ENCODE assay signal across 9 cellular contexts in genomic region chr22:37803636-37804371, GRCh38. TPM values are rescaled to one million over a fixed set of nuclear protein-coding genes. Genes with fewer than 3 reads are reported as not detected.
DNase-seq lines count a peak whose midpoint lies in the region; TF ChIP-seq lines count a peak whose summit lies in the region.
"Had no signal": no experiment of that assay in that cellular context is flagged by ENCODE, and none has a peak within 500 bp of the region (broad histone marks: within the 10 kb centered on the region; RNA-seq: fewer than 3 reads in every experiment).

No MANE protein-coding gene starts in this region.

- H3K9me3 ChIP-seq in duodenal mucosa (ENCODE audit: control insufficient read depth in 1 of 2, low read length in 2 of 2), result no peaks in the 10 kb centered on the region

- peak overlapping the region; percentile 90 for H3K4me3 Mint-ChIP-seq in Calu3 (ENCODE audit: low read depth, unreplicated experiment)
- peak overlapping the region; percentile 62 for H3K4me3 Mint-ChIP-seq in osteocyte (ENCODE audit: unreplicated experiment)

- no peaks in the 10 kb centered on the region for H3K36me3 ChIP-seq in duodenal mucosa (ENCODE audit: control insufficient read depth in 1 of 2, insufficient read depth in 2 of 2, low read length in 2 of 2)

- H3K27me3 ChIP-seq in duodenal mucosa (ENCODE audit: control insufficient read depth in 1 of 2, insufficient read depth in 2 of 2, low read length in 2 of 2), result no peaks in the 10 kb centered on the region

- intact Hi-C loops in Calu3 (cut with micrococcal nuclease; ENCODE audit: unreplicated experiment), result no loop called here

- BruUV-seq in Calu3 (replicated peaks; lab: Mats Ljungman, UMichigan), result no TSS peak

- no peaks in the 10 kb centered on the region for H3K9me3 Mint-ChIP-seq in Calu3 (ENCODE audit: low read depth, unreplicated experiment)
- H3K9me3 Mint-ChIP-seq in osteocyte (ENCODE audit: unreplicated experiment), result no peaks in the 10 kb centered on the region

- H3K9ac ChIP-seq in duodenal mucosa (ENCODE audit: low read depth in 1 of 2, low read length in 2 of 2), result peak overlapping the region in 1 of 2 donors; percentile 51

- peak overlapping the region; percentile 79 to 81 for H3K4me3 ChIP-seq in duodenal mucosa (ENCODE audit: low read depth in 1 of 2, low read length in 2 of 2)

- TF ChIP-seq CTCF in Calu3 (IDR thresholded peaks at IDR 0.05; ENCODE audit: unreplicated experiment), result no peak
- no peak for TF ChIP-seq CTCF in osteocyte (IDR thresholded peaks at IDR 0.05)

- peaks cover 63% of the 10 kb centered on the region for H3K36me3 Mint-ChIP-seq in Calu3 (ENCODE audit: insufficient read depth, unreplicated experiment)
- H3K36me3 Mint-ChIP-seq in osteocyte (ENCODE audit: unreplicated experiment), result no peaks in the 10 kb centered on the region

- CTCF ChIA-PET in Calu3 (lab: Charles Lee), result no interaction called here

- H3K4me1 ChIP-seq in duodenal mucosa (ENCODE audit: control insufficient read depth in 1 of 2, insufficient read depth in 2 of 2, low read length in 2 of 2), result peaks cover 22 to 45% of the 10 kb centered on the region in 2 donors

- peak overlapping the region; percentile 32 for H3K27ac Mint-ChIP-seq in Calu3 (ENCODE audit: unreplicated experiment)
- H3K27ac Mint-ChIP-seq in osteocyte (ENCODE audit: unreplicated experiment), result peak overlapping the region; percentile 73

- H3K27me3 Mint-ChIP-seq in Calu3 (ENCODE audit: unreplicated experiment) (peaks cover 16% of the 10 kb centered on the region), osteocyte (ENCODE audit: unreplicated experiment) (peaks cover 5% of the 10 kb centered on the region)

- H3K4me1 Mint-ChIP-seq in Calu3 (ENCODE audit: low read depth, unreplicated experiment), result peaks cover 16% of the 10 kb centered on the region
- H3K4me1 Mint-ChIP-seq in osteocyte (ENCODE audit: unreplicated experiment), result peaks cover 47% of the 10 kb centered on the region

- H3K27ac ChIP-seq in duodenal mucosa (ENCODE audit: low read depth, low read length), result no peak overlapping the region

- DNase-seq in Calu3 (no peak), NCI-H2227 treated with DMSO at 0.1 percent for 48 hours (lab: John Stamatoyannopoulos, UW) (peak; percentile 57), osteocyte (ENCODE audit: extremely low spot score, unreplicated experiment) (no peak), NCI-H446 (lab: John Stamatoyannopoulos, UW) (no peak), putamen (ENCODE audit: low spot score) (no peak), NOMO-1 treated with DMSO at 0.1 percent for 48 hours (lab: John Stamatoyannopoulos, UW; ENCODE audit: unreplicated experiment) (no peak), DMS 273 (lab: John Stamatoyannopoulos, UW; ENCODE audit: unreplicated experiment) (no peak)

RNA-seq across cellular contexts. Expression of gene GCAT, which starts 3.9 kb away (rescaled TPM):
- total RNA-seq in Calu3 (2022) (22.7 and 29.9 TPM in 2 replicates), osteocyte (33.4 and 38.0 TPM in 2 replicates)

RNA-seq across cellular contexts. Expression of gene GALR3, which starts 19.4 kb away (rescaled TPM):
- total RNA-seq in Calu3 (2022) (0.31 TPM in 1 of 2 replicates, not detected in the other), osteocyte (0.48 and 0.63 TPM in 2 replicates)
- total RNA-seq: dermis microvascular lymphatic vessel endothelial cell had no signal

RNA-seq across cellular contexts. Expression of gene ANKRD54, which starts 40.3 kb away (rescaled TPM):
- total RNA-seq in Calu3 (2022) (23.9 and 27.1 TPM in 2 replicates), osteocyte (18.1 and 20.4 TPM in 2 replicates)

RNA-seq across cellular contexts. Expression of gene EIF3L, which starts 45.4 kb away (rescaled TPM):
- total RNA-seq in Calu3 (2022) (287 and 402 TPM in 2 replicates), osteocyte (435 and 452 TPM in 2 replicates)
